Comparison of ENCODE assay signal across 10 cellular contexts in genomic region chr6:106522557-106522956, GRCh38.
DNase-seq lines count a peak whose midpoint lies in the region; ATAC-seq, FAIRE-seq and TF ChIP-seq lines count a peak whose summit lies in the region.
"Had no signal": no experiment of that assay in that cellular context is flagged by ENCODE, and none has a peak within 500 bp of the region (broad histone marks: within the 10 kb centered on the region; RNA-seq: fewer than 3 reads in every experiment).

No MANE protein-coding gene starts in this region.

- no peak for TF ChIP-seq POLR2A in sigmoid colon (IDR thresholded peaks at IDR 0.05)

- peak; percentile 73 for FAIRE-seq in GM18507 (lab: Jason Lieb, UNC)

- H3K4me1 Mint-ChIP-seq in CD4-positive, alpha-beta T cell (ENCODE audit: low read depth) = peaks cover 77% of the 10 kb centered on the region

- peak overlapping the region; percentile 87 for H3K27ac ChIP-seq in CD4-positive, alpha-beta T cell (ENCODE audit: low read depth, low read length)
- H3K27ac ChIP-seq in VCaP (peak overlapping the region; percentile 69), sigmoid colon (no peak overlapping the region)
- H3K27ac ChIP-seq: cardiac muscle cell, SJSA1 had no signal

- CTCF ChIA-PET in CD4-positive, alpha-beta T cell (lab: Charles Lee) = interaction anchor here (0.9 to 8.5 kb wide), 4 partner anchors 11 to 44 kb away, joined by 3 to 89 read pairs (median 6); no protein-coding TSS in a partner anchor

- H3K4me1 ChIP-seq in mononuclear cell (ENCODE audit: insufficient read depth, low read length) (peaks cover 72% of the 10 kb centered on the region), sigmoid colon (peaks cover 0 to 18% (median 2%) of the 10 kb centered on the region in 4 donors)

- H3K27me3 ChIP-seq in CD4-positive, alpha-beta T cell (ENCODE audit: control insufficient read depth, insufficient read depth, low read length) = no peaks in the 10 kb centered on the region
- H3K27me3 ChIP-seq in mononuclear cell (ENCODE audit: insufficient read depth, low read length) = no peaks in the 10 kb centered on the region
- H3K27me3 ChIP-seq in sigmoid colon = no peaks in the 10 kb centered on the region
- H3K27me3 ChIP-seq: cardiac muscle cell, SJSA1 had no signal

- intact Hi-C loops in CD4-positive, alpha-beta T cell (cut with DNase I, micrococcal nuclease) = loop anchor here in 1 of 2 experiments (5.0 to 10.0 kb wide), 3 partner anchors 102 to 1300 kb away; partner anchors contain the start of genes QRSL1, RTN4IP1 and SCML4
- intact Hi-C loops in sigmoid colon (cut with DNase I) = no loop called here

- peak overlapping the region; percentile 96 for H3K27ac Mint-ChIP-seq in CD4-positive, alpha-beta T cell

- DNase-seq in CD4-positive, alpha-beta T cell = no peak
- no peak for DNase-seq in GM18507 (ENCODE audit: extremely low spot score, insufficient read length, low read depth)
- no peak for DNase-seq in mucosa of gallbladder (ENCODE audit: low spot score)
- no peak for DNase-seq in NCI-H526 (lab: John Stamatoyannopoulos, UW)
- no peak for DNase-seq in sigmoid colon

- TF ChIP-seq CTCF in CD4-positive, alpha-beta T cell (IDR thresholded peaks at IDR 0.05) = no peak
- TF ChIP-seq CTCF in VCaP (conservative IDR thresholded peaks at IDR 0.05) (no peak), sigmoid colon (IDR thresholded peaks at IDR 0.05) (no peak)

- no peaks in the 10 kb centered on the region for H3K9me3 Mint-ChIP-seq in CD4-positive, alpha-beta T cell

- peak overlapping the region; percentile 94 for H3K4me3 Mint-ChIP-seq in CD4-positive, alpha-beta T cell

- H3K36me3 ChIP-seq in sigmoid colon = no peaks in the 10 kb centered on the region
- H3K36me3 ChIP-seq: cardiac muscle cell had no signal

- WGBS in sigmoid colon, 2 donors = 25 to 55% methylated on average over 2 of the region's 2 CpGs

- H3K4me3 ChIP-seq in mononuclear cell (ENCODE audit: low read length) = peak overlapping the region; percentile 40
- no peak overlapping the region for H3K4me3 ChIP-seq in sigmoid colon
- H3K4me3 ChIP-seq: cardiac muscle cell, SJSA1 had no signal

- POLR2A ChIA-PET in CD4-positive, alpha-beta T cell (lab: Charles Lee) = interaction anchor here (1.0 to 9.0 kb wide), 5 partner anchors 8 to 32 kb away, joined by 3 to 248 read pairs (median 23); no protein-coding TSS in a partner anchor

- peaks cover 56% of the 10 kb centered on the region for H3K36me3 Mint-ChIP-seq in CD4-positive, alpha-beta T cell (ENCODE audit: low read depth)

- ATAC-seq in CD4-positive, alpha-beta T cell (ENCODE audit: poor library complexity) = no peak
- ATAC-seq in HG02759 (IDR thresholded peaks at IDR 0.05; ENCODE audit: unreplicated experiment) = no peak

- H3K9me3 ChIP-seq in CD4-positive, alpha-beta T cell (ENCODE audit: control insufficient read depth, low read length) = no peaks in the 10 kb centered on the region
- no peaks in the 10 kb centered on the region for H3K9me3 ChIP-seq in mononuclear cell (ENCODE audit: low read depth, low read length)
- H3K9me3 ChIP-seq in sigmoid colon = no peaks in the 10 kb centered on the region
- H3K9me3 ChIP-seq: SJSA1 had no signal

- no peak for TF ChIP-seq EP300 in sigmoid colon (IDR thresholded peaks at IDR 0.05)

- no peaks in the 10 kb centered on the region for H3K27me3 Mint-ChIP-seq in CD4-positive, alpha-beta T cell

Comparison
In these comparisons a context has a peak if more than half of its experiments do, and no peak if none do; other contexts are left out.
1. H3K27ac ChIP-seq: peak in CD4-positive, alpha-beta T cell (single experiment) and VCaP (single experiment); none in sigmoid colon (0 of 4).